15 cellular contexts compared by ENCODE assay signal in the genomic region with DNA sequence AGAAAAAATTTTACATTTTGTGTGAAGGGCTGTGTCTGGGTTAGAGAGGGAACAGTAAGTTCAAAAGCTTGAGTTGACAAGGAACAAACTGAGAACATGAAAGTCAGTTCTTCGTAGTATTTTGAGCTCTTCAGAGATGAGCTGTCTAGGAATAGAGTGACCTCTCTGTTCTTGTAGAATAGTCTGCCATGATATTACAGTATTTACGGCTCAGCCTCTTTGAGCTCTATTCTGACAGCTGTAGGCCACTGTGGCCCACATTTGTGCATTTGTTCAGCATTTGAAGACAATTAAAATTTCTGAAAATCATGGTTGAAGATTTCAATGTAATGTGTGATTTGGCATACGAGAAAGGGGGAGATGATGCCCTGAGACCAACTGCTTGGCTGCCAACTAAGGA.
DNase-seq lines count a peak whose midpoint lies in the region; ATAC-seq and TF ChIP-seq lines count a peak whose summit lies in the region.
"Had no signal": no experiment of that assay in that cellular context is flagged by ENCODE, and none has a peak within 500 bp of the region (broad histone marks: within the 10 kb centered on the region; RNA-seq: fewer than 3 reads in every experiment).

No MANE protein-coding gene starts in this region.

- no peak for DNase-seq in activated B cell treated with CpG ODN at 0.5 μM for 24 hours
- no peak for DNase-seq in memory B cell (ENCODE audit: low spot score in 2 of 2)
- DNase-seq in stimulated activated effector memory CD8-positive, alpha-beta T cell treated with anti-CD3 and anti-CD28 coated beads, Interleukin-12 subunit alpha, Interleukin-12 subunit beta, amount 100 ng/mL, for 72 hours (ENCODE audit: low spot score in 2 of 2) = no peak
- DNase-seq in stimulated activated CD4-positive, alpha-beta T cell treated with anti-CD3 and anti-CD28 coated beads, Interleukin-4, amount 100 ng/mL, for 1 hour = no peak
- DNase-seq in CD14-positive monocyte (ENCODE audit: low spot score) = no peak
- no peak for DNase-seq in osteocyte (ENCODE audit: extremely low spot score, unreplicated experiment)
- DNase-seq: C1 segment of cervical spinal cord; CD4-positive, alpha-beta memory T cell; DMS153; DMS79 treated with DMSO at 0.1 percent for 48 hours; EL had no signal

- H3K4me1 Mint-ChIP-seq in activated B cell treated with CpG ODN at 0.5 μM for 24 hours (peaks cover 6% of the 10 kb centered on the region), memory B cell (peaks cover 3% of the 10 kb centered on the region), CD14-positive monocyte (peaks cover 10% of the 10 kb centered on the region), osteocyte (ENCODE audit: unreplicated experiment) (peaks cover 9% of the 10 kb centered on the region)
- peaks cover 19% of the 10 kb centered on the region for H3K4me1 Mint-ChIP-seq in stimulated activated effector memory CD8-positive, alpha-beta T cell treated with anti-CD3 and anti-CD28 coated beads, Interleukin-12 subunit alpha, Interleukin-12 subunit beta, amount 100 ng/mL, for 72 hours
- H3K4me1 Mint-ChIP-seq: B cell had no signal

- intact Hi-C loops in activated B cell treated with CpG ODN at 0.5 μM for 24 hours (cut with micrococcal nuclease) = no loop called here
- intact Hi-C loops in CD14-positive monocyte (cut with micrococcal nuclease) = no loop called here

- H3K9me3 Mint-ChIP-seq in activated B cell treated with CpG ODN at 0.5 μM for 24 hours (no peaks in the 10 kb centered on the region), memory B cell (no peaks in the 10 kb centered on the region), CD14-positive monocyte (no peaks in the 10 kb centered on the region), osteocyte (ENCODE audit: unreplicated experiment) (no peaks in the 10 kb centered on the region)
- no peaks in the 10 kb centered on the region for H3K9me3 Mint-ChIP-seq in stimulated activated effector memory CD8-positive, alpha-beta T cell treated with anti-CD3 and anti-CD28 coated beads, Interleukin-12 subunit alpha, Interleukin-12 subunit beta, amount 100 ng/mL, for 72 hours
- H3K9me3 Mint-ChIP-seq: IgD-negative memory B cell had no signal

- peak; percentile 48 for ATAC-seq in HG02870 (IDR thresholded peaks at IDR 0.05; ENCODE audit: unreplicated experiment)
- no peak for ATAC-seq in activated B cell treated with CpG ODN at 0.5 μM for 24 hours (ENCODE audit: low read depth)
- no peak for ATAC-seq in memory B cell (ENCODE audit: low read depth)
- peak; percentile 58 for ATAC-seq in stimulated activated effector memory CD8-positive, alpha-beta T cell treated with anti-CD3 and anti-CD28 coated beads, Interleukin-12 subunit alpha, Interleukin-12 subunit beta, amount 100 ng/mL, for 72 hours
- ATAC-seq: HCT116 had no signal

- TF ChIP-seq CTCF in activated B cell treated with CpG ODN at 0.5 μM for 24 hours (IDR thresholded peaks at IDR 0.05) (no peak), CD14-positive monocyte (IDR thresholded peaks at IDR 0.05) (no peak), osteocyte (IDR thresholded peaks at IDR 0.05) (no peak)

- H3K27me3 Mint-ChIP-seq in activated B cell treated with CpG ODN at 0.5 μM for 24 hours (no peaks in the 10 kb centered on the region), memory B cell (no peaks in the 10 kb centered on the region), CD14-positive monocyte (ENCODE audit: low read depth in 3 of 3) (no peaks in the 10 kb centered on the region), osteocyte (ENCODE audit: unreplicated experiment) (no peaks in the 10 kb centered on the region)
- H3K27me3 Mint-ChIP-seq: B cell; CD4-positive, alpha-beta memory T cell; IgD-negative memory B cell had no signal

- H3K36me3 Mint-ChIP-seq in activated B cell treated with CpG ODN at 0.5 μM for 24 hours (ENCODE audit: low read depth) = peaks cover 95% of the 10 kb centered on the region
- H3K36me3 Mint-ChIP-seq in memory B cell = peaks cover 35% of the 10 kb centered on the region
- peaks cover 18% of the 10 kb centered on the region for H3K36me3 Mint-ChIP-seq in stimulated activated effector memory CD8-positive, alpha-beta T cell treated with anti-CD3 and anti-CD28 coated beads, Interleukin-12 subunit alpha, Interleukin-12 subunit beta, amount 100 ng/mL, for 72 hours
- peaks cover 65 to 69% of the 10 kb centered on the region in 2 donors for H3K36me3 Mint-ChIP-seq in CD14-positive monocyte
- no peaks in the 10 kb centered on the region for H3K36me3 Mint-ChIP-seq in osteocyte (ENCODE audit: unreplicated experiment)

- POLR2A ChIA-PET in activated B cell treated with CpG ODN at 0.5 μM for 24 hours (lab: Charles Lee) = no interaction called here

- no peak overlapping the region for H3K4me3 Mint-ChIP-seq in activated B cell treated with CpG ODN at 0.5 μM for 24 hours
- no peak overlapping the region for H3K4me3 Mint-ChIP-seq in memory B cell
- no peak overlapping the region for H3K4me3 Mint-ChIP-seq in stimulated activated effector memory CD8-positive, alpha-beta T cell treated with anti-CD3 and anti-CD28 coated beads, Interleukin-12 subunit alpha, Interleukin-12 subunit beta, amount 100 ng/mL, for 72 hours
- H3K4me3 Mint-ChIP-seq in CD14-positive monocyte = no peak overlapping the region
- H3K4me3 Mint-ChIP-seq in osteocyte (ENCODE audit: unreplicated experiment) = no peak overlapping the region
- H3K4me3 Mint-ChIP-seq: B cell; CD4-positive, alpha-beta memory T cell; IgD-negative memory B cell had no signal

- CTCF ChIA-PET in activated B cell treated with CpG ODN at 0.5 μM for 24 hours (lab: Charles Lee) = interaction anchor here (1.0 to 1.5 kb wide), 2 partner anchors 15 to 540 kb away, joined by 3 to 5 read pairs; no protein-coding TSS in a partner anchor

- H3K27ac Mint-ChIP-seq in activated B cell treated with CpG ODN at 0.5 μM for 24 hours (peak overlapping the region; percentile 84), memory B cell (peak overlapping the region; percentile 62), CD14-positive monocyte (peak overlapping the region in 1 of 7 donors; percentile 43), osteocyte (ENCODE audit: unreplicated experiment) (no peak overlapping the region)
- H3K27ac Mint-ChIP-seq in stimulated activated effector memory CD8-positive, alpha-beta T cell treated with anti-CD3 and anti-CD28 coated beads, Interleukin-12 subunit alpha, Interleukin-12 subunit beta, amount 100 ng/mL, for 72 hours = peak overlapping the region; percentile 55
- H3K27ac Mint-ChIP-seq: B cell had no signal

Comparison
In these comparisons a context has a peak if more than half of its experiments do, and no peak if none do; other contexts are left out.
1. ATAC-seq: peak in HG02870 (single experiment) and stimulated activated effector memory CD8-positive, alpha-beta T cell treated with anti-CD3 and anti-CD28 coated beads, Interleukin-12 subunit alpha, Interleukin-12 subunit beta, amount 100 ng/mL, for 72 hours (single experiment); none in activated B cell treated with CpG ODN at 0.5 μM for 24 hours (single experiment) and memory B cell (single experiment).